Comparison of ENCODE assay signal across 8 cellular contexts in genomic region chr20:39641423-39641822, GRCh38.
"Had no signal": no experiment of that assay in that cellular context is flagged by ENCODE, and none has a peak within 500 bp of the region (broad histone marks: within the 10 kb centered on the region; RNA-seq: fewer than 3 reads in every experiment).

No MANE protein-coding gene starts in this region.

- H3K4me3 ChIP-seq: GM12878 had no signal

- FAIRE-seq: G401.6, GM12878, GM12891, GM12892, GM18507, GM19239 had no signal

- DNase-seq: GDM1, GF-D8 had no signal

- ATAC-seq: GM12878 had no signal
